10 cellular contexts compared by ENCODE assay signal in the genomic region with DNA sequence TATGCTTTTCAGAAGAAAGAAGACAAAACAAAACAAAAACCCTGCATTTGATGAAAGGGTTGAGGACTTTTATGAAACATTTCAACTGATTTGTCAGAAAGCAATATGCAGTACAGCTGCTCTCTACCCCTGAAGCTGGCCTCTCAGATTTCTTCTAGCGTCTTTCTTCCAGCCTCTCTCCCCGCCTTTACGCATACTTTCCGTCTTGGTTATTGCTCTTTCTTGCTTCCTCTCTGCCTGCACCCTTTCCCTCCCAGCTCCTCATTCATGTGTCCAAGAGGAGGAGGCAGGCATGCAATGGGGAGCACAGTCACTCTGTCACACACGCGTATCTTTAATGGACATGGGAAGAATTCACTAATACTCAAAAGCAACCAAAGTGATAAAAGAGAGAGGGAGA.
DNase-seq lines count a peak whose midpoint lies in the region; ATAC-seq and TF ChIP-seq lines count a peak whose summit lies in the region.
"Had no signal": no experiment of that assay in that cellular context is flagged by ENCODE, and none has a peak within 500 bp of the region (broad histone marks: within the 10 kb centered on the region; RNA-seq: fewer than 3 reads in every experiment).

No MANE protein-coding gene starts in this region.

- no peak overlapping the region for H3K27ac Mint-ChIP-seq in stimulated activated effector memory CD8-positive, alpha-beta T cell treated with anti-CD3 and anti-CD28 coated beads, Interleukin-12 subunit alpha, Interleukin-12 subunit beta, amount 100 ng/mL, for 72 hours
- H3K27ac Mint-ChIP-seq: stimulated activated naive CD8-positive, alpha-beta T cell treated with anti-CD3 and anti-CD28 coated beads, Interleukin-15, Interleukin-2, amounts not matched to agents 100 ng/mL and 50 ng/mL, for 24 hours had no signal

- no peak overlapping the region for H3K4me3 ChIP-seq in cardiac fibroblast (replicated peaks in 1 of 2; ENCODE audit: low read depth in 2 of 2, low read length in 2 of 2)
- no peak overlapping the region for H3K4me3 ChIP-seq in left lung
- no peak overlapping the region for H3K4me3 ChIP-seq in stomach smooth muscle (ENCODE audit: low read length in 2 of 2)
- H3K4me3 ChIP-seq: breast epithelium had no signal

- H3K4me3 Mint-ChIP-seq in stimulated activated effector memory CD8-positive, alpha-beta T cell treated with anti-CD3 and anti-CD28 coated beads, Interleukin-12 subunit alpha, Interleukin-12 subunit beta, amount 100 ng/mL, for 72 hours: no peak overlapping the region
- H3K4me3 Mint-ChIP-seq: stimulated activated naive CD8-positive, alpha-beta T cell treated with anti-CD3 and anti-CD28 coated beads, Interleukin-15, Interleukin-2, amounts not matched to agents 100 ng/mL and 50 ng/mL, for 24 hours had no signal

- H3K27me3 ChIP-seq in left lung (no peaks in the 10 kb centered on the region), stomach smooth muscle (ENCODE audit: control insufficient read depth in 1 of 2, insufficient read depth in 2 of 2, low read length in 2 of 2) (no peaks in the 10 kb centered on the region)
- H3K27me3 ChIP-seq: breast epithelium had no signal

- no peak for TF ChIP-seq CTCF in cardiac fibroblast (IDR thresholded peaks at IDR 0.05; ENCODE audit: low read depth, low read length)
- no peak for TF ChIP-seq CTCF in left lung (IDR thresholded peaks at IDR 0.05)

- H3K27ac ChIP-seq in left lung (peak overlapping the region in 1 of 2 donors; percentile 69), stomach smooth muscle (ENCODE audit: low read length) (peak overlapping the region; percentile 66)

- intact Hi-C loops in left lung (cut with DNase I): no loop called here

- H3K9me3 Mint-ChIP-seq in stimulated activated effector memory CD8-positive, alpha-beta T cell treated with anti-CD3 and anti-CD28 coated beads, Interleukin-12 subunit alpha, Interleukin-12 subunit beta, amount 100 ng/mL, for 72 hours: peaks cover 5% of the 10 kb centered on the region

- ATAC-seq in left lung: peak; percentile 48
- ATAC-seq in stimulated activated effector memory CD8-positive, alpha-beta T cell treated with anti-CD3 and anti-CD28 coated beads, Interleukin-12 subunit alpha, Interleukin-12 subunit beta, amount 100 ng/mL, for 72 hours: no peak
- no peak for ATAC-seq in HG03442 (IDR thresholded peaks at IDR 0.05; ENCODE audit: unreplicated experiment)

- H3K36me3 ChIP-seq in left lung (no peaks in the 10 kb centered on the region), stomach smooth muscle (ENCODE audit: control insufficient read depth in 2 of 2, insufficient read depth in 2 of 2, low read length in 2 of 2) (no peaks in the 10 kb centered on the region)
- H3K36me3 ChIP-seq: breast epithelium had no signal

- no peaks in the 10 kb centered on the region for H3K9me3 ChIP-seq in left lung
- no peaks in the 10 kb centered on the region for H3K9me3 ChIP-seq in stomach smooth muscle (ENCODE audit: control insufficient read depth in 2 of 2, low read length in 2 of 2)
- H3K9me3 ChIP-seq: breast epithelium had no signal

- H3K4me1 ChIP-seq in left lung (peaks cover 0 to 5% of the 10 kb centered on the region in 2 donors), stomach smooth muscle (ENCODE audit: control insufficient read depth, insufficient read depth, low read length) (peaks cover 37% of the 10 kb centered on the region)
- H3K4me1 ChIP-seq: breast epithelium had no signal

- H3K36me3 Mint-ChIP-seq in stimulated activated effector memory CD8-positive, alpha-beta T cell treated with anti-CD3 and anti-CD28 coated beads, Interleukin-12 subunit alpha, Interleukin-12 subunit beta, amount 100 ng/mL, for 72 hours: no peaks in the 10 kb centered on the region

- H3K4me1 Mint-ChIP-seq in stimulated activated effector memory CD8-positive, alpha-beta T cell treated with anti-CD3 and anti-CD28 coated beads, Interleukin-12 subunit alpha, Interleukin-12 subunit beta, amount 100 ng/mL, for 72 hours: no peaks in the 10 kb centered on the region

- DNase-seq in GM03348 (ENCODE audit: low spot score): peak; percentile 72
- DNase-seq in cardiac fibroblast (ENCODE audit: low read depth in 2 of 2): peak; percentile 86 to 88
- peak in 1 of 2 donors; percentile 34 for DNase-seq in left lung
- DNase-seq in AML-193 (lab: John Stamatoyannopoulos, UW): no peak
- DNase-seq in stimulated activated effector memory CD8-positive, alpha-beta T cell treated with anti-CD3 and anti-CD28 coated beads, Interleukin-12 subunit alpha, Interleukin-12 subunit beta, amount 100 ng/mL, for 72 hours (ENCODE audit: low spot score in 2 of 2): no peak
- DNase-seq in NCI-H2081 treated with DMSO at 0.1 percent for 48 hours (lab: John Stamatoyannopoulos, UW): no peak

- H3K9ac ChIP-seq in stomach smooth muscle (ENCODE audit: low read length in 2 of 2): peak overlapping the region in 1 of 2 donors; percentile 5

Comparison
In these comparisons a context has a peak if more than half of its experiments do, and no peak if none do; other contexts are left out.
1. DNase-seq: peak in GM03348 (single experiment) and cardiac fibroblast (2 of 2); none in AML-193 (0 of 2), stimulated activated effector memory CD8-positive, alpha-beta T cell treated with anti-CD3 and anti-CD28 coated beads, Interleukin-12 subunit alpha, Interleukin-12 subunit beta, amount 100 ng/mL, for 72 hours (0 of 2) and NCI-H2081 treated with DMSO at 0.1 percent for 48 hours (single experiment).